ENCODE assay signal across 34 cellular contexts in genomic region chr14:24069411-24069735, GRCh38. TPM values are rescaled to one million over a fixed set of nuclear protein-coding genes. Genes with fewer than 3 reads are reported as not detected.
"Had no signal": no experiment of that assay in that cellular context is flagged by ENCODE, and none has a peak within 500 bp of the region (broad histone marks: within the 10 kb centered on the region; RNA-seq: fewer than 3 reads in every experiment).

No MANE protein-coding gene starts in this region.

- H3K4me3 Mint-ChIP-seq: activated B cell treated with CpG ODN at 0.5 μM for 24 hours; activated CD4-positive, alpha-beta memory T cell treated with anti-CD3 and anti-CD28 coated beads for 36 hours; activated CD4-positive, alpha-beta T cell treated with anti-CD3 and anti-CD28 coated beads for 36 hours; activated CD4-positive, alpha-beta T cell treated with anti-CD3 and anti-CD28 coated beads, Interleukin-2, amount 10 ng/mL, durations not matched to agents 24 days and 14 days; activated CD8-positive, alpha-beta T cell treated with anti-CD3 and anti-CD28 coated beads, Interleukin-2, amount 10 ng/mL, durations not matched to agents 7 days and 5 days; activated naive CD8-positive, alpha-beta T cell; activated T-cell treated with anti-CD3 and anti-CD28 coated beads, Interleukin-2, amount 50 U/mL, for 4 hours; activated T-helper 17 cell treated with anti-CD3 and anti-CD28 coated beads, Interleukin-2, amount 50 U/mL, for 72 hours; effector memory CD8-positive, alpha-beta T cell; T-cell; T-helper 1 cell treated with Interleukin-12 subunit alpha and Interleukin-12 subunit beta and Interleukin-4 antibody, amounts not matched to agents 30 μg/mL and 1 μg/mL, for 36 hours; T-helper 2 cell treated with Interferon-gamma antibody and Interleukin-4, amounts not matched to agents 5 μg/mL and 100 μg/mL, for 36 hours had no signal

- H3K27ac Mint-ChIP-seq: activated B cell treated with CpG ODN at 0.5 μM for 24 hours; activated CD4-positive, alpha-beta memory T cell treated with anti-CD3 and anti-CD28 coated beads for 36 hours; activated CD4-positive, alpha-beta T cell treated with anti-CD3 and anti-CD28 coated beads, Interleukin-2, amount 10 ng/mL, durations not matched to agents 24 days and 14 days; activated CD8-positive, alpha-beta T cell treated with anti-CD3 and anti-CD28 coated beads, Interleukin-2, amount 10 ng/mL, durations not matched to agents 7 days and 5 days; activated naive CD8-positive, alpha-beta T cell; activated T-helper 17 cell treated with anti-CD3 and anti-CD28 coated beads, Interleukin-2, amount 50 U/mL, for 72 hours; effector memory CD8-positive, alpha-beta T cell; T-cell; T-helper 1 cell treated with Interleukin-12 subunit alpha and Interleukin-12 subunit beta and Interleukin-4 antibody, amounts not matched to agents 30 μg/mL and 1 μg/mL, for 36 hours; T-helper 2 cell treated with Interferon-gamma antibody and Interleukin-4, amounts not matched to agents 5 μg/mL and 100 μg/mL, for 36 hours had no signal

- H3K9me3 ChIP-seq: body of pancreas, esophagus muscularis mucosa, gastrocnemius medialis had no signal

- H3K4me3 ChIP-seq: body of pancreas, esophagus muscularis mucosa, gastrocnemius medialis had no signal

- ATAC-seq: activated CD4-positive, alpha-beta T cell treated with anti-CD3 and anti-CD28 coated beads for 36 hours; activated CD8-positive, alpha-beta T cell treated with anti-CD3 and anti-CD28 coated beads, Interleukin-2, amount 10 ng/mL, durations not matched to agents 7 days and 5 days; activated T-cell treated with anti-CD3 and anti-CD28 coated beads, Interleukin-2, amount 50 U/mL, for 4 hours; activated T-helper 17 cell treated with anti-CD3 and anti-CD28 coated beads, Interleukin-2, amount 50 U/mL, for 72 hours; body of pancreas; effector memory CD8-positive, alpha-beta T cell; foreskin keratinocyte; gastrocnemius medialis; T-cell had no signal

- H3K36me3 ChIP-seq: esophagus muscularis mucosa, gastrocnemius medialis, WERI-Rb-1 had no signal

- H3K27ac ChIP-seq: body of pancreas, esophagus muscularis mucosa, foreskin keratinocyte, gastrocnemius medialis, WERI-Rb-1 had no signal

- H3K9me3 Mint-ChIP-seq: activated B cell treated with CpG ODN at 0.5 μM for 24 hours; activated CD4-positive, alpha-beta memory T cell treated with anti-CD3 and anti-CD28 coated beads for 36 hours; activated CD4-positive, alpha-beta T cell treated with anti-CD3 and anti-CD28 coated beads, Interleukin-2, amount 10 ng/mL, durations not matched to agents 24 days and 14 days; activated T-cell treated with anti-CD3 and anti-CD28 coated beads, Interleukin-2, amount 50 U/mL, for 4 hours; activated T-helper 17 cell treated with anti-CD3 and anti-CD28 coated beads, Interleukin-2, amount 50 U/mL, for 72 hours; effector memory CD8-positive, alpha-beta T cell; T-cell; T-helper 1 cell treated with Interleukin-12 subunit alpha and Interleukin-12 subunit beta and Interleukin-4 antibody, amounts not matched to agents 30 μg/mL and 1 μg/mL, for 36 hours; T-helper 2 cell treated with Interferon-gamma antibody and Interleukin-4, amounts not matched to agents 5 μg/mL and 100 μg/mL, for 36 hours had no signal

- H3K27me3 Mint-ChIP-seq: activated B cell treated with CpG ODN at 0.5 μM for 24 hours had no signal

- H3K27me3 ChIP-seq: body of pancreas had no signal

- H3K36me3 Mint-ChIP-seq: activated CD4-positive, alpha-beta memory T cell treated with anti-CD3 and anti-CD28 coated beads for 36 hours; activated naive CD8-positive, alpha-beta T cell; T-cell had no signal

- H3K4me1 Mint-ChIP-seq: activated B cell treated with CpG ODN at 0.5 μM for 24 hours, T-cell had no signal

- DNase-seq: activated B cell treated with CpG ODN at 0.5 μM for 24 hours; activated CD4-positive, alpha-beta memory T cell treated with anti-CD3 and anti-CD28 coated beads for 36 hours; activated CD4-positive, alpha-beta T cell treated with anti-CD3 and anti-CD28 coated beads for 36 hours; activated CD4-positive, alpha-beta T cell treated with anti-CD3 and anti-CD28 coated beads, Interleukin-2, amount 10 ng/mL, durations not matched to agents 24 days and 14 days; activated CD4-positive, CD25-positive, alpha-beta regulatory T cell treated with anti-CD3 and anti-CD28 coated beads, Interleukin-2, amount 50 U/mL, for 72 hours; activated CD8-positive, alpha-beta T cell treated with anti-CD3 and anti-CD28 coated beads, Interleukin-2, amount 10 ng/mL, durations not matched to agents 7 days and 5 days; activated effector memory CD4-positive, alpha-beta T cell treated with Interleukin-2 at 50 U/mL for 16 hours; activated gamma-delta T cell treated with Interleukin-2 at 50 U/mL for 16 hours; activated naive CD4-positive, alpha-beta T cell treated with anti-CD3 and anti-CD28 coated beads, Interleukin-2, amount 50 U/mL, for 16 hours; activated naive CD4-positive, alpha-beta T cell treated with Interleukin-2 at 50 U/mL for 16 hours; activated T-cell treated with anti-CD3 and anti-CD28 coated beads, Interleukin-2, amount 50 U/mL, for 4 hours; amniotic stem cell; anterior cingulate cortex; caudate nucleus; cortex of kidney; dermis blood vessel endothelial cell; effector CD4-positive, alpha-beta T cell; effector memory CD8-positive, alpha-beta T cell; erythroblast; foreskin keratinocyte; gastrocnemius medialis; glutamatergic neuron; SW 1271; T-cell; T1000; WERI-Rb-1 had no signal

- H3K4me1 ChIP-seq: foreskin keratinocyte, gastrocnemius medialis had no signal

RNA-seq across cellular contexts. Expression of gene CPNE6, which starts 2.0 kb away (rescaled TPM):
- total RNA-seq: activated CD4-positive, alpha-beta memory T cell treated with anti-CD3 and anti-CD28 coated beads for 36 hours; activated CD4-positive, alpha-beta T cell treated with anti-CD3 and anti-CD28 coated beads for 36 hours; activated CD4-positive, alpha-beta T cell treated with anti-CD3 and anti-CD28 coated beads, Interleukin-2, amount 10 ng/mL, durations not matched to agents 24 days and 14 days; activated CD8-positive, alpha-beta memory T cell treated with anti-CD3 and anti-CD28 coated beads for 36 hours; activated T-cell treated with anti-CD3 and anti-CD28 coated beads, Interleukin-2, amount 50 U/mL, for 4 hours; activated T-helper 17 cell treated with anti-CD3 and anti-CD28 coated beads, Interleukin-2, amount 50 U/mL, for 72 hours; body of pancreas; chondrocyte; dermis blood vessel endothelial cell; foreskin keratinocyte; gastrocnemius medialis; T-cell had no signal
- polyA plus RNA-seq: foreskin keratinocyte had no signal

RNA-seq across cellular contexts. Expression of gene CARMIL3, which starts 17.6 kb away (rescaled TPM):
- total RNA-seq: dermis blood vessel endothelial cell had no signal
